In genomic region chr2:241272722-241273551, GRCh38 we compare ENCODE assay signal across 8 cellular contexts. TPM values are rescaled to one million over a fixed set of nuclear protein-coding genes. Genes with fewer than 3 reads are reported as not detected.
DNase-seq lines count a peak whose midpoint lies in the region; ATAC-seq and TF ChIP-seq lines count a peak whose summit lies in the region.

No MANE protein-coding gene starts in this region.

- DNase-seq in NCI-H510A treated with DMSO at 0.1 percent for 48 hours (lab: John Stamatoyannopoulos, UW) (peak; percentile 14), NCI-H510A (lab: John Stamatoyannopoulos, UW) (no peak), SJCRH30 (peak; percentile 70 to 77), heart right ventricle (peak; percentile 71 to 80), posterior vena cava (ENCODE audit: low spot score) (peak; percentile 92), uterus (peak; percentile 78 to 84)
- DNase-seq in activated naive CD8-positive, alpha-beta T cell treated with anti-CD3 and anti-CD28 coated beads, Interleukin-2, amount 50 U/mL, for 24 hours: peak; percentile 66

- WGBS in heart right ventricle, 2 donors: 11 to 15% methylated on average over 42 to 62 of the region's 62 CpGs

- ATAC-seq in HG03045 (IDR thresholded peaks at IDR 0.05; ENCODE audit: unreplicated experiment) (peak; percentile 50), heart right ventricle (peak; percentile 82 to 89 (median 86))
- ATAC-seq in activated naive CD8-positive, alpha-beta T cell treated with anti-CD3 and anti-CD28 coated beads, Interleukin-2, amount 50 U/mL, for 24 hours: peak; percentile 89

- H3K9me3 Mint-ChIP-seq in activated naive CD8-positive, alpha-beta T cell treated with anti-CD3 and anti-CD28 coated beads, Interleukin-2, amount 50 U/mL, for 24 hours: peaks cover 15% of the 10 kb centered on the region

- H3K9me3 ChIP-seq in SJCRH30 (replicated peaks) (0 out of 2 replicates have a peak, but pooled peaks cover 4% of the 10 kb centered on the region), heart right ventricle (peaks cover 0 to 10% (median 0%) of the 10 kb centered on the region in 11 donors), uterus (no peaks in the 10 kb centered on the region)

- H3K36me3 ChIP-seq in SJCRH30 (peaks cover 14% of the 10 kb centered on the region), heart right ventricle (peaks cover 0 to 13% (median 0%) of the 10 kb centered on the region in 9 donors), uterus (no peaks in the 10 kb centered on the region)

- peaks cover 4% of the 10 kb centered on the region for H3K4me1 ChIP-seq in SJCRH30
- peaks cover 6 to 48% (median 39%) of the 10 kb centered on the region in 9 donors for H3K4me1 ChIP-seq in heart right ventricle
- peaks cover 4 to 12% of the 10 kb centered on the region in 2 donors for H3K4me1 ChIP-seq in uterus

- H3K27me3 ChIP-seq in SJCRH30: no peaks in the 10 kb centered on the region
- no peaks in the 10 kb centered on the region for H3K27me3 ChIP-seq in heart right ventricle
- H3K27me3 ChIP-seq in uterus: no peaks in the 10 kb centered on the region

- no peaks in the 10 kb centered on the region for H3K27me3 Mint-ChIP-seq in activated naive CD8-positive, alpha-beta T cell treated with anti-CD3 and anti-CD28 coated beads, Interleukin-2, amount 50 U/mL, for 24 hours

- TF ChIP-seq CTCF in heart right ventricle (IDR thresholded peaks at IDR 0.05) (no peak), uterus (IDR thresholded peaks at IDR 0.05) (peak in 1 of 4 experiments; percentile 7)

- peak; percentile 40 to 41 for TF ChIP-seq POLR2A in uterus (IDR thresholded peaks at IDR 0.05)

- H3K4me3 ChIP-seq in SJCRH30 (peak overlapping the region; percentile 97), heart right ventricle (peak overlapping the region; percentile 81 to 96 (median 91)), uterus (peak overlapping the region; percentile 58 to 100)

- peaks cover 40% of the 10 kb centered on the region for H3K4me1 Mint-ChIP-seq in activated naive CD8-positive, alpha-beta T cell treated with anti-CD3 and anti-CD28 coated beads, Interleukin-2, amount 50 U/mL, for 24 hours

- peak overlapping the region; percentile 12; the same call in 1 of the 2 replicates for H3K27ac ChIP-seq in SJCRH30
- peak overlapping the region; percentile 63 to 96 (median 93) for H3K27ac ChIP-seq in heart right ventricle
- H3K27ac ChIP-seq in uterus: peak overlapping the region; percentile 95 to 97

- peak overlapping the region; percentile 72 for H3K4me3 Mint-ChIP-seq in activated naive CD8-positive, alpha-beta T cell treated with anti-CD3 and anti-CD28 coated beads, Interleukin-2, amount 50 U/mL, for 24 hours

- intact Hi-C loops in heart right ventricle (cut with DNase I) (loop anchor here in 7 of 10 donors (2.0 to 5.0 kb wide), 3 partner anchors 39 to 44 kb away; partner anchors contain the start of genes HDLBP (in 4 of the 7) and SEPTIN2 (in 4 of the 7)), posterior vena cava (cut with DNase I) (no loop called here), uterus (cut with DNase I; ENCODE audit: low total_unique reads) (loop anchor here (5.0 kb wide), 1 partner anchor 84 kb away; the partner anchor contains the start of gene FARP2)

- H3K36me3 Mint-ChIP-seq in activated naive CD8-positive, alpha-beta T cell treated with anti-CD3 and anti-CD28 coated beads, Interleukin-2, amount 50 U/mL, for 24 hours (ENCODE audit: low read depth): peaks cover 21% of the 10 kb centered on the region

- peak overlapping the region; percentile 38 for H3K27ac Mint-ChIP-seq in activated naive CD8-positive, alpha-beta T cell treated with anti-CD3 and anti-CD28 coated beads, Interleukin-2, amount 50 U/mL, for 24 hours

RNA-seq across cellular contexts. Expression of gene HDLBP, which starts 42.5 kb away (rescaled TPM):
- 522 and 557 TPM in 2 replicates for total RNA-seq in SJCRH30 (2014; rRNA removed; shearing (Covaris generic))
- total RNA-seq in heart right ventricle: 100 to 1,000 TPM; 312 to 419 (median 357) TPM
- polyA plus RNA-seq in heart right ventricle: 100 to 1,000 TPM; 206 to 273 TPM
- total RNA-seq in posterior vena cava: 100 to 1,000 TPM; 428 to 459 TPM
- 1,000 to 10,000 TPM in 1 of 4 donors, 100 to 1,000 TPM in 3; 226 to 1,465 (median 466) TPM for total RNA-seq in uterus

RNA-seq across cellular contexts. Expression of gene SEPTIN2, which starts 42.8 kb away (rescaled TPM):
- 589 and 661 TPM in 2 replicates for total RNA-seq in SJCRH30 (2014; rRNA removed; shearing (Covaris generic))
- total RNA-seq in heart right ventricle (100 to 1,000 TPM; 177 to 249 (median 194) TPM), posterior vena cava (100 to 1,000 TPM; 395 to 423 TPM), uterus (100 to 1,000 TPM; 135 to 631 (median 268) TPM)
- polyA plus RNA-seq in heart right ventricle: 100 to 1,000 TPM; 100 to 128 TPM

Comparison
In these comparisons a context has a peak if more than half of its experiments do, and no peak if none do; other contexts are left out.
1. H3K27ac ChIP-seq: peak in every context shown above with its lines; median percentile 96 in uterus; 93 in heart right ventricle; 12 in SJCRH30.
2. intact Hi-C loops: an anchor here in heart right ventricle (2.0 to 5.0 kb wide) and uterus (5.0 kb wide); none called in posterior vena cava.